ENCODE assay signal across 13 cellular contexts in the genomic region with DNA sequence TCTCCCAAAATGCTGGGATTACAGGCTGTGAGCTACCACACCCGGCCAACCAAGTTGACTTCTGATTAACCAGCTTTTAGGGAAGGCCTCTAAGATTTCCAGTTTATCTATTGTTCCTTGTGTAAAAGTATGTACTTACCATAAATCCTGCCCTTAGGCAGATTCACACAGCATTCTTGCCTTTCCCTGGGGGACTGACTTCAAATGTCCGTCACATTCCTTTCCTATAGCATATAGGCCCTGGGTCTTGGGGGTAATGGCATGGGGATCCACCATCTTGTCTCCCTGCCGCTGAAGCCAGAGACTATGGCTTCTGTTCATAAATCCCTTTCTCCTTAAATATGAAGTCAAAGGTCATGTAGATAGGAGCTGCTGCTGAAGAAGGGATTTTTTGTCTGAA. TPM values are rescaled to one million over a fixed set of nuclear protein-coding genes. Genes with fewer than 3 reads are reported as not detected.
DNase-seq lines count a peak whose midpoint lies in the region; ATAC-seq and TF ChIP-seq lines count a peak whose summit lies in the region.
"Had no signal": no experiment of that assay in that cellular context is flagged by ENCODE, and none has a peak within 500 bp of the region (broad histone marks: within the 10 kb centered on the region; RNA-seq: fewer than 3 reads in every experiment).

No MANE protein-coding gene starts in this region.

- TF ChIP-seq CTCF in type B pancreatic cell (conservative IDR thresholded peaks at IDR 0.05), result no peak

- CTCF ChIA-PET in activated CD4-positive, alpha-beta memory T cell treated with anti-CD3 and anti-CD28 coated beads for 36 hours (lab: Charles Lee), result interaction anchor here (1.1 to 7.7 kb wide), 12 partner anchors 9 to 560 kb away, joined by 3 to 75 read pairs (median 11); partner anchors contain the start of gene DDOST

- POLR2A ChIA-PET in activated CD4-positive, alpha-beta memory T cell treated with anti-CD3 and anti-CD28 coated beads for 36 hours (lab: Charles Lee), result no interaction called here

- H3K36me3 Mint-ChIP-seq in activated naive CD4-positive, alpha-beta T cell treated with anti-CD3 and anti-CD28 coated beads, Interleukin-2, amount 50 U/mL, for 24 hours, result no peaks in the 10 kb centered on the region
- no peaks in the 10 kb centered on the region for H3K36me3 Mint-ChIP-seq in activated naive CD4-positive, alpha-beta T cell treated with anti-CD3 and anti-CD28 coated beads, Interleukin-2, amount 50 U/mL, for 72 hours
- no peaks in the 10 kb centered on the region for H3K36me3 Mint-ChIP-seq in activated CD4-positive, alpha-beta memory T cell treated with anti-CD3 and anti-CD28 coated beads for 36 hours
- no peaks in the 10 kb centered on the region for H3K36me3 Mint-ChIP-seq in type B pancreatic cell

- H3K4me1 Mint-ChIP-seq in activated naive CD4-positive, alpha-beta T cell treated with anti-CD3 and anti-CD28 coated beads, Interleukin-2, amount 50 U/mL, for 24 hours, result peaks cover 14% of the 10 kb centered on the region
- peaks cover 10% of the 10 kb centered on the region for H3K4me1 Mint-ChIP-seq in activated CD4-positive, alpha-beta memory T cell treated with anti-CD3 and anti-CD28 coated beads for 36 hours (ENCODE audit: low read depth)
- H3K4me1 Mint-ChIP-seq in type B pancreatic cell (ENCODE audit: unreplicated experiment), result peaks cover 10% of the 10 kb centered on the region

- peaks cover 1% of the 10 kb centered on the region for H3K27me3 Mint-ChIP-seq in activated naive CD4-positive, alpha-beta T cell treated with anti-CD3 and anti-CD28 coated beads, Interleukin-2, amount 50 U/mL, for 24 hours
- peaks cover 6% of the 10 kb centered on the region for H3K27me3 Mint-ChIP-seq in activated CD4-positive, alpha-beta memory T cell treated with anti-CD3 and anti-CD28 coated beads for 36 hours
- peaks cover 8% of the 10 kb centered on the region for H3K27me3 Mint-ChIP-seq in type B pancreatic cell

- no peak for DNase-seq in activated naive CD4-positive, alpha-beta T cell treated with anti-CD3 and anti-CD28 coated beads, Interleukin-2, amount 50 U/mL, for 72 hours (ENCODE audit: low spot score in 2 of 2)
- DNase-seq in activated CD4-positive, alpha-beta memory T cell treated with anti-CD3 and anti-CD28 coated beads for 36 hours, result no peak
- DNase-seq in left kidney (ENCODE audit: low read depth, low spot score) (peak; percentile 14), type B pancreatic cell (ENCODE audit: extremely low spot score, unreplicated experiment) (no peak), NCI-H1417 (lab: John Stamatoyannopoulos, UW) (no peak), cerebellum (ENCODE audit: low spot score) (no peak)
- DNase-seq: activated naive CD4-positive, alpha-beta T cell treated with Interleukin-2 at 50 U/mL for 16 hours; mucosa of descending colon; NCI-H1417 treated with DMSO at 0.1 percent for 48 hours; NCI-H345; stimulated activated CD4-positive, alpha-beta T cell treated with anti-CD3 and anti-CD28 coated beads, Interleukin-15, amount 100 ng/mL, for 24 hours had no signal

- ATAC-seq in activated naive CD4-positive, alpha-beta T cell treated with anti-CD3 and anti-CD28 coated beads, Interleukin-2, amount 50 U/mL, for 72 hours, result no peak
- no peak for ATAC-seq in HG03135 (IDR thresholded peaks at IDR 0.05; ENCODE audit: unreplicated experiment)

- no peak overlapping the region for H3K27ac Mint-ChIP-seq in activated naive CD4-positive, alpha-beta T cell treated with anti-CD3 and anti-CD28 coated beads, Interleukin-2, amount 50 U/mL, for 24 hours
- H3K27ac Mint-ChIP-seq in activated naive CD4-positive, alpha-beta T cell treated with anti-CD3 and anti-CD28 coated beads, Interleukin-2, amount 50 U/mL, for 72 hours, result peak overlapping the region in 1 of 2 donors; percentile 26
- no peak overlapping the region for H3K27ac Mint-ChIP-seq in activated CD4-positive, alpha-beta memory T cell treated with anti-CD3 and anti-CD28 coated beads for 36 hours
- H3K27ac Mint-ChIP-seq in type B pancreatic cell, result peak overlapping the region; percentile 58

- H3K4me3 Mint-ChIP-seq in activated naive CD4-positive, alpha-beta T cell treated with anti-CD3 and anti-CD28 coated beads, Interleukin-2, amount 50 U/mL, for 24 hours, result peak overlapping the region; percentile 79
- peak overlapping the region; percentile 41 for H3K4me3 Mint-ChIP-seq in activated CD4-positive, alpha-beta memory T cell treated with anti-CD3 and anti-CD28 coated beads for 36 hours
- H3K4me3 Mint-ChIP-seq in type B pancreatic cell, result peak overlapping the region; percentile 82

- no peaks in the 10 kb centered on the region for H3K9me3 Mint-ChIP-seq in activated naive CD4-positive, alpha-beta T cell treated with anti-CD3 and anti-CD28 coated beads, Interleukin-2, amount 50 U/mL, for 24 hours
- peaks cover 0 to 9% of the 10 kb centered on the region in 2 donors for H3K9me3 Mint-ChIP-seq in activated naive CD4-positive, alpha-beta T cell treated with anti-CD3 and anti-CD28 coated beads, Interleukin-2, amount 50 U/mL, for 72 hours
- H3K9me3 Mint-ChIP-seq in activated CD4-positive, alpha-beta memory T cell treated with anti-CD3 and anti-CD28 coated beads for 36 hours, result peaks cover 2% of the 10 kb centered on the region
- no peaks in the 10 kb centered on the region for H3K9me3 Mint-ChIP-seq in type B pancreatic cell

- intact Hi-C loops in activated CD4-positive, alpha-beta memory T cell treated with anti-CD3 and anti-CD28 coated beads for 36 hours (cut with micrococcal nuclease), result loop anchor here (5.0 kb wide), 1 partner anchor 125 kb away; the partner anchor contains the start of gene MUL1

RNA-seq across cellular contexts. Expression of gene PINK1, which starts 0.9 kb away (rescaled TPM):
- total RNA-seq in activated naive CD4-positive, alpha-beta T cell treated with anti-CD3 and anti-CD28 coated beads, Interleukin-2, amount 50 U/mL, for 72 hours, result 10 to 100 TPM in 1 of 2 donors, 1 to 10 TPM in 1; 2.5 to 10.6 TPM
- 1 to 10 TPM; 4.4 to 4.8 TPM for total RNA-seq in activated CD4-positive, alpha-beta memory T cell treated with anti-CD3 and anti-CD28 coated beads for 36 hours
- total RNA-seq in type B pancreatic cell (ENCODE audit: low replicate concordance) (33.8 and 37.0 TPM in 2 replicates), cerebellum (43.5 TPM)

RNA-seq across cellular contexts. Expression of gene DDOST, which starts 28.8 kb away (rescaled TPM):
- total RNA-seq in activated naive CD4-positive, alpha-beta T cell treated with anti-CD3 and anti-CD28 coated beads, Interleukin-2, amount 50 U/mL, for 72 hours, result 100 to 1,000 TPM; 140 to 184 TPM
- total RNA-seq in activated CD4-positive, alpha-beta memory T cell treated with anti-CD3 and anti-CD28 coated beads for 36 hours, result 100 to 1,000 TPM; 165 to 180 TPM
- total RNA-seq in type B pancreatic cell (ENCODE audit: low replicate concordance), result 254 and 259 TPM in 2 replicates
- 88.3 TPM for total RNA-seq in cerebellum

RNA-seq across cellular contexts. Expression of gene CDA, which starts 43.5 kb away (rescaled TPM):
- total RNA-seq in activated naive CD4-positive, alpha-beta T cell treated with anti-CD3 and anti-CD28 coated beads, Interleukin-2, amount 50 U/mL, for 72 hours, result not detected
- total RNA-seq in activated CD4-positive, alpha-beta memory T cell treated with anti-CD3 and anti-CD28 coated beads for 36 hours, result not detected
- total RNA-seq in type B pancreatic cell (ENCODE audit: low replicate concordance) (1.5 and 3.0 TPM in 2 replicates), cerebellum (not detected)
